In the genomic region with DNA sequence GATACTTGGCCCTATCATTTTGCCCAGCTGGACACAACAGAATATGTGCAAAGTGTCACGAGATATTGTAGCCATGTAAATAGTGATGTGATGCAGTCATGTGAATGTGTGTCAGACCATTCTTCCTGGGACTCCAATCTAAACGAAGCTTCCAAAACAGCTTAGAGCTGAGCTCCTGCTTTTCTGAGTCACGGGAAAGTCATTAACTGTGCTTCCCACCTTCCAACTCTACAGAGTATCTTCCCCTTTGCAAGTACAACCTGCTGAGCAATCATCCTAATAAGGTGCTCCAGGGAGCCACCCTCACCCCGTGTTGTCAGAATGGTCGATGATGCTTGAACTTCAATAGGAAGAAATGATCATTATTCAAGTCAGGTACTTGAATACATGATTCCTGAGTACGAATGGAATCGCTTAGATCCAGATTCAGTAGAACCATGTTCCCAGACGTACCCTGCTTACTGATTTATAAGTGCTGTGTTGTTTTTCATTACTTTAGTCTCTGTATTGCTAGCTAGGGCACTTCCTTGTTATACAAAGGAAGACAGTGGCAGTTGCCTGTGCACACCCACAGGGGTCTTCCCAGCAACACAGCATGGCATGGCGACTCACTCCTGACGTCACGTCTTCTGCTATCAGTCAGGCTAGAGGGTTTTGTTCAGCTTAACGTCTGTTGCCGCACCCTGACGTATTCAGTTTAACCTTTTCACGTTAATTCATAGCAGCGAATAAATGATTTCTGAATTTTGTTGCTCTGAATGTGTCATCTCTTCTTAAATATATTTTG, we compare ENCODE assay signal across 17 cellular contexts.
DNase-seq lines count a peak whose midpoint lies in the region; TF ChIP-seq lines count a peak whose summit lies in the region.
"Had no signal": no experiment of that assay in that cellular context is flagged by ENCODE, and none has a peak within 500 bp of the region (broad histone marks: within the 10 kb centered on the region; RNA-seq: fewer than 3 reads in every experiment).

No MANE protein-coding gene starts in this region.

- H3K9ac ChIP-seq in SK-N-MC (ENCODE audit: insufficient read length) (no peak overlapping the region), smooth muscle cell (ENCODE audit: low read depth) (no peak overlapping the region)
- H3K9ac ChIP-seq: BLaER1 treated with 17β-estradiol and CSF1 and Interleukin-3, amounts not matched to agents 10 nM and 100 nM had no signal

- H2AFZ ChIP-seq in smooth muscle cell (ENCODE audit: low read depth) = no peak overlapping the region

- DNase-seq in NCI-H748 (lab: John Stamatoyannopoulos, UW; ENCODE audit: unreplicated experiment) (peak; percentile 9), NCI-H748 treated with DMSO at 0.1 percent for 48 hours (lab: John Stamatoyannopoulos, UW) (no peak), SK-N-MC (ENCODE audit: low read depth, low spot score) (no peak), fibroblast of peridontal ligament (ENCODE audit: extremely low read depth) (peak; percentile 43), smooth muscle cell (lab: John Stamatoyannopoulos, UW; ENCODE audit: unreplicated experiment) (no peak), cardiac septum (ENCODE audit: low spot score) (no peak), NOMO-1 treated with DMSO at 0.1 percent for 48 hours (lab: John Stamatoyannopoulos, UW; ENCODE audit: unreplicated experiment) (no peak)
- DNase-seq in stimulated activated CD4-positive, alpha-beta T cell treated with anti-CD3 and anti-CD28 coated beads, Interleukin-15, amount 100 ng/mL, for 24 hours = no peak
- DNase-seq: activated naive CD8-positive, alpha-beta T cell treated with anti-CD3 and anti-CD28 coated beads, Interleukin-2, amount 10 ng/mL, durations not matched to agents 7 days and 5 days; left colon; NCI-H1092; NCI-H2029 treated with DMSO at 0.1 percent for 48 hours; NCI-H524; SJCRH30 had no signal

- no peak for TF ChIP-seq CTCF in smooth muscle cell (IDR thresholded peaks at IDR 0.05; ENCODE audit: borderline replicate concordance, insufficient read depth, poor library complexity, severe bottlenecking)

- 85% methylated on average over 16 of the region's 16 CpGs for WGBS in smooth muscle cell (ENCODE audit: low lambda C conversion rate)

- no peak overlapping the region for H3K4me3 ChIP-seq in SK-N-MC
- no peak overlapping the region for H3K4me3 ChIP-seq in smooth muscle cell
- H3K4me3 ChIP-seq: BLaER1 treated with 17β-estradiol and CSF1 and Interleukin-3, amounts not matched to agents 10 nM and 100 nM; SJCRH30; thoracic aorta had no signal

- H3K36me3 ChIP-seq in SK-N-MC (ENCODE audit: insufficient read depth, low read length) = no peaks in the 10 kb centered on the region
- no peaks in the 10 kb centered on the region for H3K36me3 ChIP-seq in smooth muscle cell (ENCODE audit: low read depth)
- H3K36me3 ChIP-seq: BLaER1 treated with 17β-estradiol and CSF1 and Interleukin-3, amounts not matched to agents 10 nM and 100 nM; SJCRH30; thoracic aorta had no signal

- no peaks in the 10 kb centered on the region for H3K27me3 ChIP-seq in smooth muscle cell (ENCODE audit: low read depth)
- H3K27me3 ChIP-seq: BLaER1 treated with 17β-estradiol and CSF1 and Interleukin-3, amounts not matched to agents 10 nM and 100 nM; SJCRH30 had no signal

- intact Hi-C loops in cardiac septum (cut with DNase I) = no loop called here

- no peaks in the 10 kb centered on the region for H4K20me1 ChIP-seq in smooth muscle cell (ENCODE audit: low read depth)
- H4K20me1 ChIP-seq: BLaER1 treated with 17β-estradiol and CSF1 and Interleukin-3, amounts not matched to agents 10 nM and 100 nM had no signal

- no peaks in the 10 kb centered on the region for H3K9me3 ChIP-seq in SK-N-MC (ENCODE audit: low read depth, low read length)
- H3K9me3 ChIP-seq in smooth muscle cell (replicated peaks; ENCODE audit: low read depth) = no peaks in the 10 kb centered on the region
- H3K9me3 ChIP-seq: BLaER1 treated with 17β-estradiol and CSF1 and Interleukin-3, amounts not matched to agents 10 nM and 100 nM; SJCRH30; thoracic aorta had no signal

- H3K79me2 ChIP-seq in smooth muscle cell (ENCODE audit: low read depth) = no peaks in the 10 kb centered on the region

- H3K27ac ChIP-seq in SK-N-MC = 0 out of 2 replicates have a peak overlapping the region, but pooled peaks have one; percentile 8
- H3K27ac ChIP-seq in smooth muscle cell (ENCODE audit: low read depth) = peak overlapping the region; percentile 4
- H3K27ac ChIP-seq: 22Rv1; BLaER1 treated with 17β-estradiol and CSF1 and Interleukin-3, amounts not matched to agents 10 nM and 100 nM; SJCRH30; thoracic aorta had no signal

- no peak overlapping the region for H3K4me2 ChIP-seq in smooth muscle cell
- H3K4me2 ChIP-seq: BLaER1 treated with 17β-estradiol and CSF1 and Interleukin-3, amounts not matched to agents 10 nM and 100 nM had no signal

- H3F3A ChIP-seq in smooth muscle cell (ENCODE audit: low read depth) = no peaks in the 10 kb centered on the region

- H3K4me1 ChIP-seq in smooth muscle cell (ENCODE audit: low read depth) = no peaks in the 10 kb centered on the region
- H3K4me1 ChIP-seq: BLaER1 treated with 17β-estradiol and CSF1 and Interleukin-3, amounts not matched to agents 10 nM and 100 nM; SJCRH30 had no signal

Comparison
In these comparisons a context has a peak if more than half of its experiments do, and no peak if none do; other contexts are left out.
1. DNase-seq: peak in NCI-H748 (single experiment) and fibroblast of peridontal ligament (single experiment); none in NCI-H748 treated with DMSO at 0.1 percent for 48 hours (single experiment), SK-N-MC (single experiment), smooth muscle cell (single experiment), stimulated activated CD4-positive, alpha-beta T cell treated with anti-CD3 and anti-CD28 coated beads, Interleukin-15, amount 100 ng/mL, for 24 hours (single experiment), cardiac septum (single experiment) and NOMO-1 treated with DMSO at 0.1 percent for 48 hours (single experiment).